8 cellular contexts compared by ENCODE assay signal in the genomic region with DNA sequence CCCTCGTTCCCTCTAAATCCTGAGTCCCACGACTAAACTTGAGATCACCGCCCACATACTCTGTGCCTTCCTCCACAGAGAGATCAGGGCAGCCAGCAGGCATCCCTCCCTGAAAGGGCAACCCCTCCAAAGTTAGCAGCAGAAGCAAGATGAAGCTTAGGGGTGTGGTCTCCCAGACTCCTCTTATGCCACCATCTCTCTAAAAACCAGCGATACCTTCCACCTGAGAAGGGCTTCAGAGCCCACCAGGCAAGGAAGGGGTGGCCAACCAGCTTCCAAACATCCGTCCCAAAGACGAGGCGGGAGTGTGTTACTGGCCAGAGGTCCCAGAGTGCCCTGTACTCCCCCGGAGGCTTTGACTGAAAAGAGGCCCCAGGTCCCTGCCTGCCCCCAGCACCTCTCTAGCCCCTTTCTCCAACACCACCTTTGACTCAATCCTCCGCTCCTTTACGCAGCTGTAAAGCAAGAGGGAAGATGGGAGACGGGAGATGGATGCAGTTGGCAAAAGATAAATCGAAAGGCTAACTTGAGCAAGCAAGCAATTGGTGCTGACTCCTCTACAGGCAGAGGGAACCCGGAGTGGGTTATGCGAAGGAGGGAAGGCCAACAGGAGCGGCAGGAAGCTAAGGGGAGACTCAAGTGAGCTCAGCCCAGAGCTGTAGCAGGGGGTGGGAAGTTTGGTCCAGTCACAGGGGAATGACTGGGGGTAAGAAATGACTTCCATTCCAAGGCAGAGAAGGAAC. TPM values are rescaled to one million over a fixed set of nuclear protein-coding genes. Genes with fewer than 3 reads are reported as not detected.
DNase-seq lines count a peak whose midpoint lies in the region; ATAC-seq, FAIRE-seq and TF ChIP-seq lines count a peak whose summit lies in the region.

No MANE protein-coding gene starts in this region.

- H4K20me1 ChIP-seq in Loucy (ENCODE audit: insufficient read depth, low read length, poor library complexity, severe bottlenecking): peaks cover 15% of the 10 kb centered on the region
- H4K20me1 ChIP-seq in GM12878 (ENCODE audit: control insufficient read depth, insufficient read depth): no peaks in the 10 kb centered on the region

- H3K27ac ChIP-seq in GM12878 (ENCODE audit: control insufficient read depth, insufficient read depth) (peak overlapping the region; percentile 71), thoracic aorta (peak overlapping the region; percentile 58 to 78)

- no peak for TF ChIP-seq RAD21 in GM12878 (IDR thresholded peaks at IDR 0.05; ENCODE audit: insufficient read depth, low read depth, low read length)

- SMC1A ChIA-PET in GM12878 (lab: Charles Lee; ENCODE audit: uncharacterized antibody, unreplicated experiment): interaction anchor here (0.7 to 5.0 kb wide), 15 partner anchors 8 to 87 kb away, joined by 3 to 36 read pairs (median 4); partner anchors contain the start of gene FCSK

- H3F3A ChIP-seq in Loucy (ENCODE audit: low read depth): peaks cover 2% of the 10 kb centered on the region; the same call in 1 of the 2 replicates

- intact Hi-C loops in GM12878 (cut with micrococcal nuclease; ENCODE audit: unreplicated experiment) (loop anchor here (2.0 to 10.0 kb wide), 4 partner anchors 39 to 873 kb away; partner anchors contain the start of genes COG4, NFAT5 and SF3B3), lower leg skin (cut with DNase I; ENCODE audit: low total_unique reads) (no loop called here), posterior vena cava (cut with DNase I) (loop anchor here in 1 of 2 donors (5.0 kb wide), 1 partner anchor 55 kb away; no protein-coding TSS in a partner anchor)

- no peaks in the 10 kb centered on the region for H3K9me2 ChIP-seq in Loucy (replicated peaks; ENCODE audit: low read depth, low read length)

- peaks cover 40% of the 10 kb centered on the region for H3K4me1 ChIP-seq in Loucy (ENCODE audit: insufficient read depth, low read length, poor library complexity, severe bottlenecking)
- peaks cover 34% of the 10 kb centered on the region for H3K4me1 ChIP-seq in GM12878 (ENCODE audit: control insufficient read depth, insufficient read depth, low read length)
- H3K4me1 ChIP-seq in thoracic aorta (ENCODE audit: control insufficient read depth in 1 of 2, low read depth in 2 of 2): peaks cover 21 to 45% of the 10 kb centered on the region in 2 donors

- TF ChIP-seq POLR2A in GM12878 (IDR thresholded peaks at IDR 0.05; ENCODE audit: low read depth, low read length) (no peak), lower leg skin (IDR thresholded peaks at IDR 0.05) (no peak)

- H3K9me3 ChIP-seq in Loucy (ENCODE audit: insufficient read depth, low read depth, low read length): no peaks in the 10 kb centered on the region
- H3K9me3 ChIP-seq in GM12878 (replicated peaks; ENCODE audit: control insufficient read depth, insufficient read depth, low read length): no peaks in the 10 kb centered on the region
- H3K9me3 ChIP-seq in thoracic aorta: no peaks in the 10 kb centered on the region

- no peak for TF ChIP-seq EP300 in GM12878 (IDR thresholded peaks at IDR 0.05; ENCODE audit: borderline replicate concordance in 1 of 2, control insufficient read depth in 1 of 2, low read depth in 2 of 2, low read length in 2 of 2)

- peak overlapping the region; percentile 92 for H3K4me3 ChIP-seq in Loucy (ENCODE audit: low read length, poor library complexity, severe bottlenecking)
- H3K4me3 ChIP-seq in GM12878: peak overlapping the region; percentile 88
- peak overlapping the region; percentile 42 for H3K4me3 ChIP-seq in lower leg skin (ENCODE audit: low read depth, poor library complexity, severe bottlenecking)
- peak overlapping the region; percentile 75 for H3K4me3 ChIP-seq in thoracic aorta

- H3K4me2 ChIP-seq in Loucy (ENCODE audit: low read depth, low read length, poor library complexity, severe bottlenecking) (peak overlapping the region; percentile 99), GM12878 (ENCODE audit: control insufficient read depth, insufficient read depth) (peak overlapping the region; percentile 78)

- WGBS in GM12878 (ENCODE audit: insufficient coverage, insufficient replicate concordance, low lambda C conversion rate, missing lambda C conversion rate): 4% methylated on average over 15 of the region's 15 CpGs
- WGBS in lower leg skin, 2 donors: 13 to 17% methylated on average over 15 of the region's 15 CpGs

- in situ Hi-C loops in GM12878 (cut with MboI): no loop called here

- ATAC-seq in GM12878 (peak; percentile 10), thoracic aorta (ENCODE audit: insufficient number of reproducible peaks, low FRiP score, low read depth) (no peak), HG03039 (IDR thresholded peaks at IDR 0.05; ENCODE audit: unreplicated experiment) (no peak), GM18519 (IDR thresholded peaks at IDR 0.05; ENCODE audit: low FRiP score, unreplicated experiment) (no peak)

- POLR2A ChIA-PET in GM12878 (lab: Charles Lee): interaction anchor here (0.5 to 4.3 kb wide), 15 partner anchors 9 to 88 kb away, joined by 3 to 30 read pairs (median 4); partner anchors contain the start of genes COG4, FCSK and SF3B3

- H3K79me2 ChIP-seq in Loucy (ENCODE audit: insufficient read depth, low read length) (peaks cover 55% of the 10 kb centered on the region), GM12878 (ENCODE audit: control insufficient read depth, insufficient read depth, low read length) (peaks cover 59% of the 10 kb centered on the region)

- H3K9ac ChIP-seq in Loucy (ENCODE audit: low read depth, low read length, poor library complexity, severe bottlenecking): peak overlapping the region; percentile 83
- H3K9ac ChIP-seq in GM12878 (ENCODE audit: control insufficient read depth, insufficient read depth, low read length): peak overlapping the region; percentile 83

- BruUV-seq in GM12878 (replicated peaks; lab: Mats Ljungman, UMichigan): no TSS peak

- CTCF ChIA-PET in GM12878 (lab: Yijun Ruan, JAX): interaction anchor here (0.7 to 4.0 kb wide), 3 partner anchors 8 to 40 kb away, joined by 3 to 25 read pairs (median 3); partner anchors contain the start of gene FCSK

- no peaks in the 10 kb centered on the region for H3K27me3 ChIP-seq in Loucy (ENCODE audit: insufficient read depth, low read length, poor library complexity, severe bottlenecking)
- H3K27me3 ChIP-seq in GM12878 (replicated peaks in 1 of 2; ENCODE audit: control insufficient read depth in 2 of 2, insufficient read depth in 2 of 2, low read length in 1 of 2): no peaks in the 10 kb centered on the region
- no peaks in the 10 kb centered on the region for H3K27me3 ChIP-seq in thoracic aorta (replicated peaks; ENCODE audit: insufficient read depth)

- DNase-seq in ELR (ENCODE audit: low read depth) (peak; percentile 81), GM12878 (ENCODE audit: low read depth, low spot score) (no peak), lower leg skin (ENCODE audit: low spot score in 2 of 2) (no peak), thoracic aorta (ENCODE audit: low spot score) (no peak), posterior vena cava (ENCODE audit: low spot score) (no peak)

- peak; percentile 75 for FAIRE-seq in GM12878 (lab: Jason Lieb, UNC)

- TF ChIP-seq CTCF in Loucy (conservative IDR thresholded peaks at IDR 0.05; ENCODE audit: low read length) (no peak), GM12878 (IDR thresholded peaks at IDR 0.05 in 2 of 3, conservative IDR thresholded peaks at IDR 0.05 in 1 of 3; ENCODE audit: control insufficient read depth in 2 of 3, extremely low read depth in 1 of 3, insufficient read depth in 1 of 3, low read depth in 3 of 3, low read length in 3 of 3) (no peak), lower leg skin (IDR thresholded peaks at IDR 0.05) (no peak), thoracic aorta (IDR thresholded peaks at IDR 0.05) (no peak)

- RAD21 ChIA-PET in GM12878 (lab: Charles Lee; ENCODE audit: unreplicated experiment): interaction anchor here (0.9 to 3.5 kb wide), 16 partner anchors 8 to 91 kb away, joined by 3 to 30 read pairs (median 5); partner anchors contain the start of genes COG4, DDX19A, FCSK and SF3B3

- H2AFZ ChIP-seq in Loucy (ENCODE audit: low read length) (peak overlapping the region; percentile 58; the same call in 1 of the 2 replicates), GM12878 (ENCODE audit: control insufficient read depth, low read depth, low read length) (peak overlapping the region; percentile 28; the same call in 1 of the 2 replicates)

- H3K36me3 ChIP-seq in Loucy (ENCODE audit: insufficient read depth, low read length): no peaks in the 10 kb centered on the region
- peaks cover 0 to 4% of the 10 kb centered on the region in 2 experiments; a peak in 1 of 4 replicates for H3K36me3 ChIP-seq in GM12878 (ENCODE audit: control insufficient read depth in 2 of 2, insufficient read depth in 2 of 2, low read length in 1 of 2)
- no peaks in the 10 kb centered on the region for H3K36me3 ChIP-seq in thoracic aorta

RNA-seq across cellular contexts. Expression of gene ST3GAL2, which starts 1.1 kb away (rescaled TPM):
- total RNA-seq in GM12878 (2013; cell fraction: nucleolus; rRNA removed): 143 and 167 TPM in 2 replicates
- total RNA-seq in GM12878 (2014; rRNA removed) (40.2 and 43.7 TPM in 2 replicates), GM12878 (2014; rRNA removed; fragmentation: Illumina TruSeq; extraction: Trizol) (22.7 and 28.4 TPM in 2 replicates), GM12878 (2021) (61.7 and 66.7 TPM in 2 replicates), lower leg skin (10 to 100 TPM in 1 of 4 donors, 1 to 10 TPM in 3; 7.0 to 12.9 (median 9.5) TPM), thoracic aorta (10 to 100 TPM; 21.0 to 28.4 TPM), posterior vena cava (10 to 100 TPM; 27.7 to 29.4 TPM)
- 8.7 TPM for polyA plus RNA-seq in GM12878 (2011; ENCODE audit: low read depth)
- polyA plus RNA-seq in GM12878 (2011; rRNA removed) (20.7 and 29.7 TPM in 2 replicates), GM12878 (2014; fragmentation: Illumina TruSeq; extraction: Trizol) (4.9 and 15.5 TPM in 2 replicates), GM12878 (2014; fragmentation: Nextera tagmentation; extraction: Ambion mirVana) (1 to 10 TPM in 1 of 2 experiments, under 1 TPM in 1; 0.95 to 1.4 TPM), GM12878 (2014; rRNA removed) (39.5 and 49.8 TPM in 2 replicates), GM12878 (2016; fragmentation: Nextera tagmentation; extraction: Ambion mirVana) (10 to 100 TPM; 10.5 to 23.4 TPM)
- 35.3 and 44.9 TPM in 2 replicates for polyA plus RNA-seq in GM12878 (2011; cell fraction: cytosol; rRNA removed)
- polyA plus RNA-seq in GM12878 (2011; cell fraction: nucleus; rRNA removed): 23.2 and 29.6 TPM in 2 replicates
- 35.0 and 38.4 TPM in 2 replicates for polyA plus RNA-seq in GM12878 (2012)
- polyA minus RNA-seq in GM12878 (2011; rRNA and poly(A)+ RNA removed): 68.2 and 127 TPM in 2 replicates
- polyA minus RNA-seq in GM12878 (2011; cell fraction: cytosol; rRNA and poly(A)+ RNA removed): 39.0 and 49.5 TPM in 2 replicates
- 38.8 and 58.4 TPM in 2 replicates for polyA minus RNA-seq in GM12878 (2011; cell fraction: nucleus; rRNA and poly(A)+ RNA removed)

RNA-seq across cellular contexts. Expression of gene FCSK, which starts 16.6 kb away (rescaled TPM):
- 54.6 and 60.5 TPM in 2 replicates for total RNA-seq in GM12878 (2013; cell fraction: nucleolus; rRNA removed)
- total RNA-seq in GM12878 (2014; rRNA removed) (12.9 and 13.5 TPM in 2 replicates), GM12878 (2014; rRNA removed; fragmentation: Illumina TruSeq; extraction: Trizol) (5.0 and 5.4 TPM in 2 replicates), GM12878 (2021) (17.6 and 18.7 TPM in 2 replicates), lower leg skin (10 to 100 TPM; 17.9 to 31.7 (median 23.4) TPM), thoracic aorta (10 to 100 TPM; 16.1 to 20.4 TPM), posterior vena cava (10 to 100 TPM; 10.7 to 11.0 TPM)
- 6.8 TPM for polyA plus RNA-seq in GM12878 (2011; ENCODE audit: low read depth)
- polyA plus RNA-seq in GM12878 (2011; rRNA removed) (5.1 and 9.5 TPM in 2 replicates), GM12878 (2014; fragmentation: Illumina TruSeq; extraction: Trizol) (2.8 and 6.2 TPM in 2 replicates), GM12878 (2014; fragmentation: Nextera tagmentation; extraction: Ambion mirVana) (1 to 10 TPM in 1 of 2 experiments, under 1 TPM in 1; 0.60 to 1.5 TPM), GM12878 (2014; rRNA removed) (13.6 and 15.7 TPM in 2 replicates), GM12878 (2016; fragmentation: Nextera tagmentation; extraction: Ambion mirVana) (1 to 10 TPM; 5.8 to 8.5 TPM)
- polyA plus RNA-seq in GM12878 (2011; cell fraction: cytosol; rRNA removed): 9.9 and 11.6 TPM in 2 replicates
- 60.0 and 67.4 TPM in 2 replicates for polyA plus RNA-seq in GM12878 (2011; cell fraction: nucleus; rRNA removed)
- polyA plus RNA-seq in GM12878 (2012): 8.0 and 8.3 TPM in 2 replicates
- 5.4 and 12.7 TPM in 2 replicates for polyA minus RNA-seq in GM12878 (2011; rRNA and poly(A)+ RNA removed)
- polyA minus RNA-seq in GM12878 (2011; cell fraction: cytosol; rRNA and poly(A)+ RNA removed): 4.7 and 6.3 TPM in 2 replicates
- 12.7 and 17.6 TPM in 2 replicates for polyA minus RNA-seq in GM12878 (2011; cell fraction: nucleus; rRNA and poly(A)+ RNA removed)

Comparison
In these comparisons a context has a peak if more than half of its experiments do, and no peak if none do; other contexts are left out.
1. H3K4me3 ChIP-seq: peak in every context shown above with its lines; median percentile 92 in Loucy; 88 in GM12878; 75 in thoracic aorta; 42 in lower leg skin.